Comparison of ENCODE assay signal across 9 cellular contexts in genomic region chr19:16051254-16052025, GRCh38. TPM values are rescaled to one million over a fixed set of nuclear protein-coding genes. Genes with fewer than 3 reads are reported as not detected.
DNase-seq lines count a peak whose midpoint lies in the region; TF ChIP-seq lines count a peak whose summit lies in the region.
"Had no signal": no experiment of that assay in that cellular context is flagged by ENCODE, and none has a peak within 500 bp of the region (broad histone marks: within the 10 kb centered on the region; RNA-seq: fewer than 3 reads in every experiment).

No MANE protein-coding gene starts in this region.

- no peak overlapping the region for H3K4me2 ChIP-seq in SK-N-SH

- H4K20me1 ChIP-seq in SK-N-SH (ENCODE audit: insufficient read depth) = no peaks in the 10 kb centered on the region

- no peak for TF ChIP-seq CTCF in SK-N-SH (IDR thresholded peaks at IDR 0.05)

- H2AFZ ChIP-seq in SK-N-SH (ENCODE audit: low read depth) = no peak overlapping the region

- H3K36me3 ChIP-seq in SK-N-SH (replicated peaks in 1 of 2; ENCODE audit: control insufficient read depth in 1 of 2, insufficient read depth in 2 of 2, low read length in 1 of 2) (no peaks in the 10 kb centered on the region), MG63 (no peaks in the 10 kb centered on the region)

- no peak for TF ChIP-seq RAD21 in SK-N-SH (IDR thresholded peaks at IDR 0.05; ENCODE audit: low read length)

- H3K27me3 ChIP-seq in SK-N-SH (ENCODE audit: insufficient read depth) (peaks cover 31% of the 10 kb centered on the region; the same call in 1 of the 2 replicates), MG63 (peaks cover 13% of the 10 kb centered on the region)

- POLR2A ChIA-PET in SK-N-SH (lab: Yijun Ruan, JAX) = no interaction called here

- H3K4me3 ChIP-seq in SK-N-SH (ENCODE audit: low read depth in 2 of 2, low read length in 1 of 2) (no peak overlapping the region), MG63 (no peak overlapping the region)

- H3K79me2 ChIP-seq in SK-N-SH (ENCODE audit: insufficient read depth) = no peaks in the 10 kb centered on the region

- no peaks in the 10 kb centered on the region for H3F3A ChIP-seq in SK-N-SH (replicated peaks; ENCODE audit: insufficient read depth)

- no peak overlapping the region for H3K9ac ChIP-seq in SK-N-SH

- TF ChIP-seq EP300 in SK-N-SH (IDR thresholded peaks at IDR 0.05; ENCODE audit: borderline replicate concordance in 1 of 2, low read depth in 1 of 2, low read length in 1 of 2) = no peak

- WGBS in SK-N-SH (ENCODE audit: low lambda C conversion rate) = 13% methylated on average over 10 of the region's 11 CpGs

- no peaks in the 10 kb centered on the region for H3K4me1 ChIP-seq in SK-N-SH (ENCODE audit: control insufficient read depth in 1 of 2, insufficient read depth in 2 of 2, low read depth in 1 of 2, low read length in 1 of 2)

- peaks cover 6% of the 10 kb centered on the region; the same call in 1 of the 2 replicates for H3K9me3 ChIP-seq in SK-N-SH
- peaks cover 21% of the 10 kb centered on the region for H3K9me3 ChIP-seq in MG63

- no peaks in the 10 kb centered on the region for H3K9me2 ChIP-seq in SK-N-SH

- no peak overlapping the region for H3K27ac ChIP-seq in SK-N-SH (ENCODE audit: low read depth in 2 of 2, low read length in 1 of 2)

- DNase-seq in activated T-cell treated with anti-CD3 and anti-CD28 coated beads for 48 hours (ENCODE audit: low read depth) (peak; percentile 27), SK-N-SH (no peak), dermis blood vessel endothelial cell (peak; percentile 67), HuH-7 (ENCODE audit: low spot score) (no peak), MG63 (no peak), iPS-NIHi11 (ENCODE audit: low spot score) (no peak)
- DNase-seq in activated T-cell treated with anti-CD3 and anti-CD28 coated beads, Interleukin-2, amount 50 U/mL, for 1 hour = no peak
- peak; percentile 17 for DNase-seq in stimulated activated CD8-positive, alpha-beta memory T cell treated with anti-CD3 and anti-CD28 coated beads, Interleukin-12 subunit alpha, Interleukin-12 subunit beta, amount 100 ng/mL, for 1 hour (ENCODE audit: low read depth)
- DNase-seq: NCI-H2081 treated with DMSO at 0.1 percent for 48 hours had no signal

- CTCF ChIA-PET in SK-N-SH (lab: Yijun Ruan, JAX) = interaction anchor here (1.3 to 3.6 kb wide), 3 partner anchors 10 to 60 kb away, joined by 3 to 18 read pairs (median 14); no protein-coding TSS in a partner anchor

TF ChIP-seq in SK-N-SH, 30 proteins besides CTCF, POLR2A, EP300 and RAD21:
- TF ChIP-seq RXRA (IDR thresholded peaks at IDR 0.05; ENCODE audit: borderline replicate concordance, low read depth) = no peak
- TF ChIP-seq REST (IDR thresholded peaks at IDR 0.05; ENCODE audit: low read depth, low read length) = peak; percentile 92

RNA-seq across cellular contexts. Expression of gene TPM4, which starts 24.9 kb away (rescaled TPM):
- polyA plus RNA-seq in SK-N-SH (2012; rRNA removed) = 415 and 440 TPM in 2 replicates
- 478 and 600 TPM in 2 replicates for polyA plus RNA-seq in SK-N-SH (2012; cell fraction: cytosol; rRNA removed)
- 280 and 324 TPM in 2 replicates for polyA plus RNA-seq in SK-N-SH (2012; cell fraction: nucleus; rRNA removed)
- 533 and 897 TPM in 2 replicates for total RNA-seq in dermis blood vessel endothelial cell
- total RNA-seq in MG63 (2014; rRNA removed; shearing (Covaris generic); ENCODE audit: low replicate concordance) = 1,104 and 1,574 TPM in 2 replicates

Comparison
In these comparisons a context has a peak if more than half of its experiments do, and no peak if none do; other contexts are left out.
1. DNase-seq: peak in activated T-cell treated with anti-CD3 and anti-CD28 coated beads for 48 hours (single experiment), dermis blood vessel endothelial cell (single experiment) and stimulated activated CD8-positive, alpha-beta memory T cell treated with anti-CD3 and anti-CD28 coated beads, Interleukin-12 subunit alpha, Interleukin-12 subunit beta, amount 100 ng/mL, for 1 hour (single experiment); none in activated T-cell treated with anti-CD3 and anti-CD28 coated beads, Interleukin-2, amount 50 U/mL, for 1 hour (single experiment), SK-N-SH (single experiment), HuH-7 (single experiment), MG63 (single experiment) and iPS-NIHi11 (single experiment).